8 cellular contexts compared by ENCODE assay signal in the genomic region with DNA sequence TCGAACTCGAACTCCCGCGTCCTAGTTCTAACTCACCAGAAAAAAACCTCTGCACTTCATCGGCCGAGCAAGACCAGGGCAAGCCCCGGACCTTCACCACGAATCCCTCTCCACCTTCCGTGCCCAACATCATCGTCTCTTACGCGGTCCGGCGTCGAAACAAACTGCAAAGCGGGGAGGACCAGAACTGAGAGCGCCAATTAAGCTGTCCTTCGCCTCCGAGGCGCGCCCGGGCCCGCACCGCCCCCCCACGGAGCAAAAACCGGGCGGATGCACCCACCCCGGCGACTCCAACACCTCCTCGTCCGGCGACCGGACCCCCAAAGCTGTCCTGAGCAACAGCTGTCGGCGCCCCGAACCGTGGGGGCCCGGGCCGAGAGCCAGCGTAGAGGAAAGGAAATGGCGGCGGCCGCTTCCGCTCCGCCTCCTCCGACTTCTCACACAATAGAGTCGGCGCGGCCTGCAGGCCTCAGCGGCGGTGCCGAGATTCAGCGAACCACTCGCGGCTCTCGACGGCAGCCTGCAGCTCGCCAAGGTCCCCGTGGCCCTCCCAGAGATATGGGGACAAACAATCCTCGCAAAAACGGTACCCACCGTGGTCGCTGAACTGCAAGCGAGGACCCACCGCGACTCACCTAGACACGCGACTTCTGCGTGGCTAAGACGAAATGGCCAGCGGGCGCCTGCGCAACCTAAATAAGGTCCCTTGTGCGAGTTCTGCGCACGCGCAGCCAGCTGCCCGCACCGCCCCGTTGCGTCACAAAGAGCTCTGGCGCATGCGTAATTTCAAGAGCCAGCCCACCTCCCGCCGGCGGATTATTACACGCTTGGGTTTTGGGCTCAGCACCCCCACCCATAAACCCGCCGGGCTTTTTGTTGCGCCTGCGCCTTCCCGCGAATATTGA. TPM values are rescaled to one million over a fixed set of nuclear protein-coding genes. Genes with fewer than 3 reads are reported as not detected.
DNase-seq lines count a peak whose midpoint lies in the region; ATAC-seq and TF ChIP-seq lines count a peak whose summit lies in the region.

Gene HNRNPH1 (minus strand): TSS at position 671 of the 905 bp plus-strand sequence. CDS start 538 bp downstream, at position 133.

- POLR2A ChIA-PET in activated CD8-positive, alpha-beta memory T cell treated with anti-CD3 and anti-CD28 coated beads for 36 hours (lab: Charles Lee), result interaction anchor here (0.5 to 2.8 kb wide), 19 partner anchors 10 to 1179 kb away, joined by 3 to 21 read pairs (median 5); partner anchors contain the start of genes MAML1, MGAT1 and RUFY1

- no peaks in the 10 kb centered on the region for H3K27me3 Mint-ChIP-seq in effector memory CD8-positive, alpha-beta T cell
- no peaks in the 10 kb centered on the region for H3K27me3 Mint-ChIP-seq in memory B cell

- H3K36me3 Mint-ChIP-seq in effector memory CD8-positive, alpha-beta T cell (ENCODE audit: insufficient read depth), result peaks cover 67% of the 10 kb centered on the region
- peaks cover 30% of the 10 kb centered on the region for H3K36me3 Mint-ChIP-seq in memory B cell

- ATAC-seq in effector memory CD8-positive, alpha-beta T cell (replicated peaks), result peak; percentile 72
- peak; percentile 75 for ATAC-seq in memory B cell (ENCODE audit: low read depth)

- peak; percentile 93 for DNase-seq in CMK (ENCODE audit: low read depth)
- peak; percentile 100 for DNase-seq in GM20000 (ENCODE audit: low spot score)
- peak; percentile 99 for DNase-seq in HT-29 (ENCODE audit: low spot score)
- DNase-seq in NOMO-1 (lab: John Stamatoyannopoulos, UW; ENCODE audit: unreplicated experiment in 2 of 2), result peak; percentile 98 to 100
- DNase-seq in effector memory CD8-positive, alpha-beta T cell, result peak; percentile 97 to 99 (median 98)
- DNase-seq in memory B cell (ENCODE audit: low spot score in 2 of 2), result peak; percentile 98
- DNase-seq in stimulated activated CD8-positive, alpha-beta memory T cell treated with anti-CD3 and anti-CD28 coated beads, Interleukin-12 subunit alpha, Interleukin-12 subunit beta, amount 100 ng/mL, for 24 hours (ENCODE audit: extremely low read depth), result peak; percentile 97

- TF ChIP-seq CTCF in GM20000 (IDR thresholded peaks at IDR 0.05; ENCODE audit: extremely low read depth, missing control alignments), result no peak

- peak within 1 kb of the TSS; percentile 99 to 100 for H3K27ac Mint-ChIP-seq in effector memory CD8-positive, alpha-beta T cell
- peak within 1 kb of the TSS; percentile 100 for H3K27ac Mint-ChIP-seq in memory B cell

- H3K9me3 Mint-ChIP-seq in effector memory CD8-positive, alpha-beta T cell, result no peaks in the 10 kb centered on the region
- H3K9me3 Mint-ChIP-seq in memory B cell, result no peaks in the 10 kb centered on the region

- CTCF ChIA-PET in activated CD8-positive, alpha-beta memory T cell treated with anti-CD3 and anti-CD28 coated beads for 36 hours (lab: Charles Lee), result interaction anchor here (1.0 to 2.7 kb wide), 7 partner anchors 8 to 109 kb away, joined by 3 to 9 read pairs (median 4); partner anchors contain the start of gene MAML1

- peaks cover 43 to 49% of the 10 kb centered on the region in 2 donors for H3K4me1 Mint-ChIP-seq in effector memory CD8-positive, alpha-beta T cell (ENCODE audit: low read depth in 2 of 2)
- H3K4me1 Mint-ChIP-seq in memory B cell, result peaks cover 34% of the 10 kb centered on the region

- peak within 1 kb of the TSS; percentile 97 to 99 for H3K4me3 Mint-ChIP-seq in effector memory CD8-positive, alpha-beta T cell
- peak within 1 kb of the TSS; percentile 99 for H3K4me3 Mint-ChIP-seq in memory B cell

RNA-seq across cellular contexts. Expression of gene HNRNPH1, which starts in this region (rescaled TPM):
- 436 and 484 TPM in 2 replicates for total RNA-seq in HT-29 (2014; rRNA removed; shearing (Covaris generic))
- total RNA-seq in activated CD8-positive, alpha-beta memory T cell treated with anti-CD3 and anti-CD28 coated beads for 36 hours, result 100 to 1,000 TPM; 902 to 926 TPM

Comparison
In these comparisons a context has a peak if more than half of its experiments do, and no peak if none do; other contexts are left out.
1. Peak in every context shown above with its lines: DNase-seq and ATAC-seq.